Comparison of ENCODE assay signal across 11 cellular contexts in genomic region chr12:32589165-32589891, GRCh38.
DNase-seq lines count a peak whose midpoint lies in the region; ATAC-seq and TF ChIP-seq lines count a peak whose summit lies in the region.
"Had no signal": no experiment of that assay in that cellular context is flagged by ENCODE, and none has a peak within 500 bp of the region (broad histone marks: within the 10 kb centered on the region; RNA-seq: fewer than 3 reads in every experiment).

No MANE protein-coding gene starts in this region.

- H3K36me3 Mint-ChIP-seq in immature natural killer cell, result no peaks in the 10 kb centered on the region

- peak overlapping the region in 4 of 5 donors; percentile 2 to 55 (median 22) for H3K4me3 Mint-ChIP-seq in immature natural killer cell

- peak; percentile 64 for ATAC-seq in GM19467 (IDR thresholded peaks at IDR 0.05; ENCODE audit: unreplicated experiment)
- ATAC-seq in GM19324 (IDR thresholded peaks at IDR 0.05; ENCODE audit: low FRiP score, unreplicated experiment), result no peak

- peak overlapping the region; percentile 6 for H3K4me3 ChIP-seq in NB4 (ENCODE audit: low read depth, low read length)

- peaks cover 2 to 4% (median 2%) of the 10 kb centered on the region in 3 donors for H3K27me3 Mint-ChIP-seq in immature natural killer cell (ENCODE audit: low read depth in 3 of 3)

- peak; percentile 49 for DNase-seq in CD1c-positive myeloid dendritic cell (ENCODE audit: extremely low spot score)
- DNase-seq in NB4 (ENCODE audit: low read depth), result peak; percentile 92
- peak in 2 of 3 donors; percentile 2 to 3 for DNase-seq in immature natural killer cell
- no peak for DNase-seq in H4 (ENCODE audit: low spot score)
- no peak for DNase-seq in COLO829 (ENCODE audit: low spot score)
- DNase-seq in NCI-H226, result no peak
- DNase-seq: aorta, NCI-H1417, WERI-Rb-1 had no signal

- TF ChIP-seq CTCF in NB4 (IDR thresholded peaks at IDR 0.05; ENCODE audit: low read depth, low read length), result no peak

- no peaks in the 10 kb centered on the region for H3K9me3 Mint-ChIP-seq in immature natural killer cell

- TF ChIP-seq POLR2A in NB4 (IDR thresholded peaks at IDR 0.05; ENCODE audit: extremely low read depth, insufficient read length), result no peak

- H3K27ac Mint-ChIP-seq in immature natural killer cell, result peak overlapping the region; percentile 58 to 82 (median 78)

- peaks cover 29 to 32% of the 10 kb centered on the region in 2 donors for H3K4me1 Mint-ChIP-seq in immature natural killer cell

Comparison
In these comparisons a context has a peak if more than half of its experiments do, and no peak if none do; other contexts are left out.
1. DNase-seq: peak in CD1c-positive myeloid dendritic cell (single experiment), NB4 (single experiment) and immature natural killer cell (2 of 3); none in H4 (single experiment), COLO829 (single experiment) and NCI-H226 (single experiment).